8 cellular contexts compared by ENCODE assay signal in genomic region chr12:124568431-124569374, GRCh38. TPM values are rescaled to one million over a fixed set of nuclear protein-coding genes. Genes with fewer than 3 reads are reported as not detected.
DNase-seq lines count a peak whose midpoint lies in the region; ATAC-seq and TF ChIP-seq lines count a peak whose summit lies in the region.

No MANE protein-coding gene starts in this region.

- H4K20me1 ChIP-seq in OCI-LY3 (ENCODE audit: insufficient read depth, low read length) = peaks cover 29% of the 10 kb centered on the region
- peaks cover 8% of the 10 kb centered on the region for H4K20me1 ChIP-seq in mammary epithelial cell (ENCODE audit: insufficient read depth, low read length)

- peaks cover 25% of the 10 kb centered on the region for H3K4me1 ChIP-seq in OCI-LY3 (ENCODE audit: low read length)
- H3K4me1 ChIP-seq in mammary epithelial cell (ENCODE audit: insufficient read depth, low read length) = peaks cover 22% of the 10 kb centered on the region
- H3K4me1 ChIP-seq in skeletal muscle tissue (ENCODE audit: control insufficient read depth in 3 of 3, insufficient read depth in 3 of 3, low read length in 3 of 3) = peaks cover 27 to 37% (median 33%) of the 10 kb centered on the region in 3 donors

- WGBS in mammary epithelial cell (ENCODE audit: low coverage, missing lambda C conversion rate) = 29% methylated on average over 15 of the region's 28 CpGs

- H3K4me3 ChIP-seq in OCI-LY3 (ENCODE audit: low read length) (peak overlapping the region; percentile 89), mammary epithelial cell (replicated peaks in 1 of 3; ENCODE audit: insufficient read depth in 1 of 3, low read depth in 2 of 3, low read length in 3 of 3) (no peak overlapping the region), skeletal muscle tissue (ENCODE audit: low read length in 3 of 3) (peak overlapping the region in 1 of 3 donors; percentile 11)

- in situ Hi-C loops in mammary epithelial cell (cut with MboI; ENCODE audit: low sequenced_read_pairs in 2 of 2) = loop anchor here in 1 of 2 donors (5.0 kb wide), 1 partner anchor 194 kb away; no protein-coding TSS in a partner anchor

- ATAC-seq in HG03135 (IDR thresholded peaks at IDR 0.05; ENCODE audit: unreplicated experiment) (no peak), HG03175 (IDR thresholded peaks at IDR 0.05; ENCODE audit: unreplicated experiment) (no peak)

- BruUV-seq in mammary epithelial cell (replicated peaks; lab: Mats Ljungman, UMichigan) = no TSS peak

- DNase-seq in ELR (ENCODE audit: low read depth) = peak; percentile 49
- DNase-seq in HEK293T (ENCODE audit: extremely low spot score) = peak; percentile 49
- peak; percentile 53 for DNase-seq in mammary epithelial cell
- DNase-seq in iris pigment epithelial cell (ENCODE audit: low read depth) = peak; percentile 95

- H3K9ac ChIP-seq in OCI-LY3 (ENCODE audit: low read length) (peak overlapping the region; percentile 90), mammary epithelial cell (ENCODE audit: insufficient read depth, low read length) (no peak overlapping the region), skeletal muscle tissue (ENCODE audit: low read depth in 1 of 3, low read length in 3 of 3) (peak overlapping the region in 2 of 3 donors; percentile 72 to 84)

- H3K36me3 ChIP-seq in OCI-LY3 (replicated peaks; ENCODE audit: low read depth, low read length) (peaks cover 4% of the 10 kb centered on the region), mammary epithelial cell (ENCODE audit: insufficient read depth, low read length) (no peaks in the 10 kb centered on the region), skeletal muscle tissue (ENCODE audit: control insufficient read depth in 3 of 3, insufficient read depth in 3 of 3, low read length in 3 of 3) (no peaks in the 10 kb centered on the region)

- TF ChIP-seq CTCF in OCI-LY3 (IDR thresholded peaks at IDR 0.05; ENCODE audit: low read depth, low read length) (peak; percentile 62), mammary epithelial cell (conservative IDR thresholded peaks at IDR 0.05 in 1 of 2, IDR thresholded peaks at IDR 0.05 in 1 of 2; ENCODE audit: extremely low read depth in 1 of 2, insufficient read depth in 1 of 2, low read depth in 1 of 2, low read length in 2 of 2) (peak; percentile 23 to 70)

- H3K79me2 ChIP-seq in OCI-LY3 (ENCODE audit: low read length) (peaks cover 35% of the 10 kb centered on the region), mammary epithelial cell (ENCODE audit: insufficient read depth, low read length) (peaks cover 36% of the 10 kb centered on the region)

- H3K4me2 ChIP-seq in OCI-LY3 (ENCODE audit: low read length) (peak overlapping the region; percentile 98), mammary epithelial cell (ENCODE audit: insufficient read depth, low read depth, low read length) (peak overlapping the region; percentile 77)

- CTCF ChIA-PET in HEK293T (lab: Yijun Ruan, JAX) = no interaction called here
- CTCF ChIA-PET in mammary epithelial cell (lab: Charles Lee; ENCODE audit: low non-redundant PET) = no interaction called here

- intact Hi-C loops in mammary epithelial cell (cut with micrococcal nuclease) = loop anchor here (1.0 to 10.0 kb wide), 6 partner anchors 54 to 339 kb away; no protein-coding TSS in a partner anchor

- H3K9me3 ChIP-seq in OCI-LY3 (ENCODE audit: insufficient read depth, low read length) (no peaks in the 10 kb centered on the region), mammary epithelial cell (replicated peaks; ENCODE audit: insufficient read depth, low read length) (no peaks in the 10 kb centered on the region), skeletal muscle tissue (ENCODE audit: control insufficient read depth in 3 of 3, low read length in 3 of 3) (no peaks in the 10 kb centered on the region)

- H3K27me3 ChIP-seq in OCI-LY3 (ENCODE audit: low read depth, low read length) (peaks cover 3% of the 10 kb centered on the region), mammary epithelial cell (ENCODE audit: insufficient read depth, low read length) (no peaks in the 10 kb centered on the region), skeletal muscle tissue (ENCODE audit: control insufficient read depth in 3 of 3, insufficient read depth in 3 of 3, low read length in 3 of 3) (no peaks in the 10 kb centered on the region)

- POLR2A ChIA-PET in HEK293T (lab: Yijun Ruan, JAX) = interaction anchor here (1.3 kb wide), 1 partner anchor 49 kb away, joined by 3 read pairs; no protein-coding TSS in a partner anchor

- H2AFZ ChIP-seq in OCI-LY3 (ENCODE audit: low read depth, low read length) (peak overlapping the region; percentile 58; the same call in 1 of the 2 replicates), mammary epithelial cell (ENCODE audit: low read depth, low read length) (peak overlapping the region; percentile 44)

- dilution Hi-C loops in mammary epithelial cell (cut with HindIII; ENCODE audit: low sequenced_read_pairs) = no loop called here

- peak overlapping the region; percentile 82 for H3K27ac ChIP-seq in OCI-LY3 (ENCODE audit: low read length)
- H3K27ac ChIP-seq in mammary epithelial cell (ENCODE audit: insufficient read depth, low read depth, low read length) = no peak overlapping the region
- peak overlapping the region; percentile 80 for H3K27ac ChIP-seq in skeletal muscle tissue (ENCODE audit: low read depth, low read length)

TF ChIP-seq in HEK293T, 16 proteins besides CTCF, POLR2A, EP300 and RAD21:
- TF ChIP-seq FOXA1 (IDR thresholded peaks at IDR 0.05) (no peak), L3MBTL2 (conservative IDR thresholded peaks at IDR 0.05) (peak; percentile 39), SP1 (IDR thresholded peaks at IDR 0.05) (no peak)
- TF ChIP-seq, protein P1, sequence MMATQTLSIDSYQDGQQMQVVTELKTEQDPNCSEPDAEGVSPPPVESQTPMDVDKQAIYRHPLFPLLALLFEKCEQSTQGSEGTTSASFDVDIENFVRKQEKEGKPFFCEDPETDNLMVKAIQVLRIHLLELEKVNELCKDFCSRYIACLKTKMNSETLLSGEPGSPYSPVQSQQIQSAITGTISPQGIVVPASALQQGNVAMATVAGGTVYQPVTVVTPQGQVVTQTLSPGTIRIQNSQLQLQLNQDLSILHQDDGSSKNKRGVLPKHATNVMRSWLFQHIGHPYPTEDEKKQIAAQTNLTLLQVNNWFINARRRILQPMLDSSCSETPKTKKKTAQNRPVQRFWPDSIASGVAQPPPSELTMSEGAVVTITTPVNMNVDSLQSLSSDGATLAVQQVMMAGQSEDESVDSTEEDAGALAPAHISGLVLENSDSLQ (IDR thresholded peaks at IDR 0.05) = peak; percentile 25; the same call in 1 of the 2 replicates
TF ChIP-seq in HEK293T: peak in this region for 2.

RNA-seq across cellular contexts. Expression of gene NCOR2, which starts 1.3 kb away (rescaled TPM):
- total RNA-seq in mammary epithelial cell (100 to 1,000 TPM in 1 of 2 donors, 10 to 100 TPM in 1; 70.5 to 158 TPM), skeletal muscle tissue (32.9 TPM)
- polyA plus RNA-seq in mammary epithelial cell = 18.9 TPM
- 117 TPM for polyA minus RNA-seq in mammary epithelial cell
